In genomic region chr18:40868110-40868858, GRCh38 we compare ENCODE assay signal across 13 cellular contexts.
DNase-seq lines count a peak whose midpoint lies in the region; TF ChIP-seq lines count a peak whose summit lies in the region.
"Had no signal": no experiment of that assay in that cellular context is flagged by ENCODE, and none has a peak within 500 bp of the region (broad histone marks: within the 10 kb centered on the region; RNA-seq: fewer than 3 reads in every experiment).

No MANE protein-coding gene starts in this region.

- no peaks in the 10 kb centered on the region for H3K9me2 ChIP-seq in SK-N-SH

- TF ChIP-seq RAD21 in SK-N-SH (IDR thresholded peaks at IDR 0.05; ENCODE audit: low read length), result no peak

- 9% methylated on average over 4 of the region's 4 CpGs for WGBS in SK-N-SH (ENCODE audit: low lambda C conversion rate)

- peak overlapping the region; percentile 63 for H3K9ac ChIP-seq in SK-N-SH

- no peaks in the 10 kb centered on the region for H4K20me1 ChIP-seq in SK-N-SH (ENCODE audit: insufficient read depth)

- H3K4me3 ChIP-seq in SK-N-SH (ENCODE audit: low read depth in 2 of 2, low read length in 1 of 2), result no peak overlapping the region
- H3K4me3 ChIP-seq in fibroblast of the aortic adventitia (ENCODE audit: low read depth, low read length), result no peak overlapping the region
- H3K4me3 ChIP-seq: coronary artery, SK-N-MC had no signal

- CTCF ChIA-PET in SK-N-SH (lab: Yijun Ruan, JAX), result interaction anchor here (1.2 kb wide), 1 partner anchor 20 kb away, joined by 3 read pairs; no protein-coding TSS in a partner anchor

- peak; percentile 25 to 97; a peak in 3 of 4 replicates for TF ChIP-seq EP300 in SK-N-SH (IDR thresholded peaks at IDR 0.05; ENCODE audit: borderline replicate concordance in 1 of 2, low read depth in 1 of 2, low read length in 1 of 2)

- peaks cover 25% of the 10 kb centered on the region for H3F3A ChIP-seq in SK-N-SH (replicated peaks; ENCODE audit: insufficient read depth)

- peak overlapping the region; percentile 39 to 95; a peak in 3 of 4 replicates for H3K27ac ChIP-seq in SK-N-SH (ENCODE audit: low read depth in 2 of 2, low read length in 1 of 2)
- no peak overlapping the region for H3K27ac ChIP-seq in caudate nucleus (ENCODE audit: low read depth, low read length)
- H3K27ac ChIP-seq: 22Rv1, coronary artery had no signal

- H2AFZ ChIP-seq in SK-N-SH (ENCODE audit: low read depth), result peak overlapping the region; percentile 33; the same call in 1 of the 2 replicates

- no peaks in the 10 kb centered on the region for H3K9me3 ChIP-seq in SK-N-SH

- no peaks in the 10 kb centered on the region for H3K36me3 ChIP-seq in SK-N-SH (replicated peaks in 1 of 2; ENCODE audit: control insufficient read depth in 1 of 2, insufficient read depth in 2 of 2, low read length in 1 of 2)

- H3K79me2 ChIP-seq in SK-N-SH (ENCODE audit: insufficient read depth), result no peaks in the 10 kb centered on the region

- no peaks in the 10 kb centered on the region for H3K27me3 ChIP-seq in SK-N-SH (ENCODE audit: insufficient read depth)

- TF ChIP-seq CTCF in SK-N-SH (IDR thresholded peaks at IDR 0.05), result no peak
- no peak for TF ChIP-seq CTCF in fibroblast of the aortic adventitia (IDR thresholded peaks at IDR 0.05; ENCODE audit: insufficient read depth, low read length)

- DNase-seq in DMS53 (lab: John Stamatoyannopoulos, UW), result peak; percentile 37
- DNase-seq in DMS53 treated with DMSO at 0.1 percent for 48 hours (lab: John Stamatoyannopoulos, UW; ENCODE audit: unreplicated experiment), result no peak
- DNase-seq in SK-N-SH, result no peak
- peak; percentile 95 for DNase-seq in fibroblast of the aortic adventitia (ENCODE audit: low read depth)
- DNase-seq in stromal cell of bone marrow (ENCODE audit: low read depth), result peak; percentile 72
- no peak for DNase-seq in occipital lobe (lab: John Stamatoyannopoulos, UW)
- DNase-seq in caudate nucleus (lab: John Stamatoyannopoulos, UW), result no peak
- DNase-seq in D341Med (ENCODE audit: low spot score), result no peak
- DNase-seq: activated CD4-positive, alpha-beta T cell treated with anti-CD3 and anti-CD28 coated beads, Interleukin-2, amount 50 U/mL, for 4 hours; right cardiac atrium had no signal

- H3K4me1 ChIP-seq in SK-N-SH (ENCODE audit: control insufficient read depth in 1 of 2, insufficient read depth in 2 of 2, low read depth in 1 of 2, low read length in 1 of 2), result peaks cover 0 to 12% of the 10 kb centered on the region in 2 experiments; a peak in 3 of 4 replicates

- POLR2A ChIA-PET in SK-N-SH (lab: Yijun Ruan, JAX), result no interaction called here

- H3K4me2 ChIP-seq in SK-N-SH, result peak overlapping the region; percentile 55

TF ChIP-seq in SK-N-SH, 30 proteins besides CTCF, POLR2A, EP300 and RAD21 (continues in another document):
- TF ChIP-seq REST (IDR thresholded peaks at IDR 0.05; ENCODE audit: low read depth, low read length) (peak; percentile 48; the same call in 1 of the 2 replicates), FOXM1 (IDR thresholded peaks at IDR 0.05; ENCODE audit: low read depth) (peak; percentile 88), CHD2 (IDR thresholded peaks at IDR 0.05; ENCODE audit: low read length, partially characterized antibody) (no peak), TAF1 (IDR thresholded peaks at IDR 0.05; ENCODE audit: borderline replicate concordance, low read depth, low read length) (no peak), FOXJ3 (CRISPR knock-in tag; IDR thresholded peaks at IDR 0.05) (no peak), GATA2 (CRISPR knock-in tag; IDR thresholded peaks at IDR 0.05) (no peak), USF1 (IDR thresholded peaks at IDR 0.05; ENCODE audit: borderline replicate concordance, low read depth) (no peak), RXRA (IDR thresholded peaks at IDR 0.05; ENCODE audit: borderline replicate concordance, low read depth) (peak; percentile 88; the same call in 1 of the 2 replicates), JUND (IDR thresholded peaks at IDR 0.05) (peak; percentile 100), ZBTB33 (IDR thresholded peaks at IDR 0.05; ENCODE audit: borderline replicate concordance, low read depth) (peak; percentile 72; the same call in 1 of the 2 replicates), MEF2A (IDR thresholded peaks at IDR 0.05; ENCODE audit: borderline replicate concordance, low read depth) (peak; percentile 55; the same call in 1 of the 2 replicates), EZH2phosphoT487 (IDR thresholded peaks at IDR 0.05; ENCODE audit: borderline replicate concordance, low read depth) (no peak), NFIC (IDR thresholded peaks at IDR 0.05; ENCODE audit: borderline replicate concordance) (peak; percentile 83), RCOR1 (IDR thresholded peaks at IDR 0.05; ENCODE audit: low read length) (no peak), TCF12 (IDR thresholded peaks at IDR 0.05) (peak; percentile 96), NRF1 (IDR thresholded peaks at IDR 0.05; ENCODE audit: low read depth, low read length) (no peak), FOSL2 (IDR thresholded peaks at IDR 0.05; ENCODE audit: borderline replicate concordance, low read depth) (peak; percentile 98), USF2 (IDR thresholded peaks at IDR 0.05; ENCODE audit: borderline replicate concordance, low read depth, low read length) (no peak), SMC3 (IDR thresholded peaks at IDR 0.05; ENCODE audit: low read depth, low read length) (no peak)
- TF ChIP-seq, protein P1, sequence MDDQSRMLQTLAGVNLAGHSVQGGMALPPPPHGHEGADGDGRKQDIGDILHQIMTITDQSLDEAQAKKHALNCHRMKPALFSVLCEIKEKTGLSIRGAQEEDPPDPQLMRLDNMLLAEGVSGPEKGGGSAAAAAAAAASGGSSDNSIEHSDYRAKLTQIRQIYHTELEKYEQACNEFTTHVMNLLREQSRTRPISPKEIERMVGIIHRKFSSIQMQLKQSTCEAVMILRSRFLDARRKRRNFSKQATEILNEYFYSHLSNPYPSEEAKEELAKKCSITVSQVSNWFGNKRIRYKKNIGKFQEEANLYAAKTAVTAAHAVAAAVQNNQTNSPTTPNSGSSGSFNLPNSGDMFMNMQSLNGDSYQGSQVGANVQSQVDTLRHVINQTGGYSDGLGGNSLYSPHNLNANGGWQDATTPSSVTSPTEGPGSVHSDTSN (IDR thresholded peaks at IDR 0.05), result peak; percentile 98
- TF ChIP-seq, protein P2, sequence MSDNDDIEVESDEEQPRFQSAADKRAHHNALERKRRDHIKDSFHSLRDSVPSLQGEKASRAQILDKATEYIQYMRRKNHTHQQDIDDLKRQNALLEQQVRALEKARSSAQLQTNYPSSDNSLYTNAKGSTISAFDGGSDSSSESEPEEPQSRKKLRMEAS (IDR thresholded peaks at IDR 0.05; ENCODE audit: low read depth), result peak; percentile 45; the same call in 1 of the 2 replicates

Comparison
In these comparisons a context has a peak if more than half of its experiments do, and no peak if none do; other contexts are left out.
1. DNase-seq: peak in DMS53 (single experiment), fibroblast of the aortic adventitia (single experiment) and stromal cell of bone marrow (single experiment); none in DMS53 treated with DMSO at 0.1 percent for 48 hours (single experiment), SK-N-SH (single experiment), occipital lobe (single experiment), caudate nucleus (0 of 61) and D341Med (single experiment).